22 cellular contexts compared by ENCODE assay signal in the genomic region with DNA sequence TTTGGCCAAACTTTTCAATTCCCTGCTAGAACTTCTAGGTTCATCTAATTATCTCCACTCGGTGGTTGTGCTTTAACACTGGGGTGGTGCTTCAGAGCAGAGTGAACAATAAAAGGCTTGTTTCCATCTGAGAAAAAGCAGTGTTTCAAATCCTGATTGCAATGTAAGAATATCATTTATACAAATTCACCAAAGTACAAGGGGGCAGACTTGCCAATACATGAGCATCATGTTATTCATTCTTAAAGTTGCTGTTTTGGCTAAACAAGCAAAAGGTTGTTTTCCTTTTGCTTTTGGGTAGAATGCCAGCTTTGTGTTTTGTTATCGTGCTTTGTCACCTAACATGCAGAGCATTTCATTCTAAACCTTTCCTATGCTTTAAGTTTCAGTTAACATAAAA.
"Had no signal": no experiment of that assay in that cellular context is flagged by ENCODE, and none has a peak within 500 bp of the region (broad histone marks: within the 10 kb centered on the region; RNA-seq: fewer than 3 reads in every experiment).

No MANE protein-coding gene starts in this region.

- H3K4me3 ChIP-seq: gastroesophageal sphincter, heart right ventricle, prostate gland, tibial nerve had no signal

- DNase-seq: activated CD4-positive, alpha-beta T cell treated with anti-CD3 and anti-CD28 coated beads for 48 hours; activated CD4-positive, CD25-positive, alpha-beta regulatory T cell; activated CD8-positive, alpha-beta memory T cell treated with anti-CD3 and anti-CD28 coated beads for 24 hours; activated naive CD8-positive, alpha-beta T cell treated with anti-CD3 and anti-CD28 coated beads for 36 hours; amniotic stem cell; effector CD8-positive, alpha-beta T cell; heart right ventricle; kidney glomerular epithelial cell; left ventricle myocardium superior; mesenchymal stem cell; nephron progenitor cell; right cardiac atrium; stimulated activated CD4-positive, alpha-beta T cell treated with anti-CD3 and anti-CD28 coated beads, Interleukin-2, amount 100 ng/mL, for 24 hours; stimulated activated naive CD8-positive, alpha-beta T cell treated with anti-CD3 and anti-CD28 coated beads, Interleukin-15, Interleukin-2, amounts not matched to agents 100 U/mL and 50 U/mL, for 24 hours; T-helper 1 cell; T1000 had no signal

- H3K27ac ChIP-seq: gastroesophageal sphincter, heart right ventricle, prostate gland, tibial nerve had no signal

- H3K4me3 Mint-ChIP-seq: activated naive CD8-positive, alpha-beta T cell treated with anti-CD3 and anti-CD28 coated beads for 36 hours; activated T-helper 1 cell treated with anti-CD3 and anti-CD28 coated beads, Interleukin-12 subunit alpha, Interleukin-12 subunit beta, Interleukin-2, Interleukin-4 antibody, amounts not matched to agents 30 ng/mL and 10 ng/mL and 1 ng/mL, durations not matched to agents 14 hours and 24 hours and 36 hours; dendritic cell treated with granulocyte-macrophage colony-stimulating factor and Interleukin-4, amounts not matched to agents 40 ng/mL and 50 ng/mL, for 4 days; nephron progenitor cell had no signal

- ATAC-seq: esophagus mucosa; gastroesophageal sphincter; heart right ventricle; left ventricle myocardium superior; right cardiac atrium; stimulated activated naive CD8-positive, alpha-beta T cell treated with anti-CD3 and anti-CD28 coated beads, Interleukin-15, Interleukin-2, amounts not matched to agents 100 U/mL and 50 U/mL, for 24 hours had no signal

- H3K4me1 ChIP-seq: prostate gland had no signal

- H3K9me3 Mint-ChIP-seq: dendritic cell treated with granulocyte-macrophage colony-stimulating factor and Interleukin-4, amounts not matched to agents 40 ng/mL and 50 ng/mL, for 4 days had no signal

- H3K27ac Mint-ChIP-seq: activated naive CD8-positive, alpha-beta T cell treated with anti-CD3 and anti-CD28 coated beads for 36 hours; activated T-helper 1 cell treated with anti-CD3 and anti-CD28 coated beads, Interleukin-12 subunit alpha, Interleukin-12 subunit beta, Interleukin-2, Interleukin-4 antibody, amounts not matched to agents 30 ng/mL and 10 ng/mL and 1 ng/mL, durations not matched to agents 14 hours and 24 hours and 36 hours; dendritic cell treated with granulocyte-macrophage colony-stimulating factor and Interleukin-4, amounts not matched to agents 40 ng/mL and 50 ng/mL, for 4 days; nephron progenitor cell had no signal

- H3K36me3 ChIP-seq: gastroesophageal sphincter, heart right ventricle, prostate gland, tibial nerve had no signal

- H3K4me1 Mint-ChIP-seq: nephron progenitor cell had no signal

- H3K9me3 ChIP-seq: gastroesophageal sphincter, heart right ventricle, prostate gland, tibial nerve had no signal

- H3K27me3 ChIP-seq: gastroesophageal sphincter had no signal
